ENCODE assay signal across 14 cellular contexts in genomic region chr1:174052621-174053020, GRCh38. TPM values are rescaled to one million over a fixed set of nuclear protein-coding genes. Genes with fewer than 3 reads are reported as not detected.
DNase-seq lines count a peak whose midpoint lies in the region; ATAC-seq, FAIRE-seq and TF ChIP-seq lines count a peak whose summit lies in the region.
"Had no signal": no experiment of that assay in that cellular context is flagged by ENCODE, and none has a peak within 500 bp of the region (broad histone marks: within the 10 kb centered on the region; RNA-seq: fewer than 3 reads in every experiment).

No MANE protein-coding gene starts in this region.

- no peak overlapping the region for H3K27ac ChIP-seq in K562 (ENCODE audit: extremely low read depth, low read depth, low read length)
- H3K27ac ChIP-seq: PC-9 had no signal

- no peak for TF ChIP-seq RAD21 in K562 (CRISPR knock-in tag; conservative IDR thresholded peaks at IDR 0.05 in 1 of 2, IDR thresholded peaks at IDR 0.05 in 1 of 2)

- POLR2A ChIA-PET in K562 (lab: Yijun Ruan, JAX), result interaction anchor here (0.5 kb wide), 1 partner anchor 25 kb away, joined by 3 read pairs; no protein-coding TSS in a partner anchor

- H3K9me3 ChIP-seq in K562 (replicated peaks; ENCODE audit: control insufficient read depth, insufficient read depth, low read depth, low read length), result 0 out of 2 replicates have a peak, but pooled peaks cover 4% of the 10 kb centered on the region
- H3K9me3 ChIP-seq: BE2C had no signal

- H3K9ac ChIP-seq in K562 (ENCODE audit: insufficient read depth in 1 of 2, low read depth in 2 of 2, low read length in 2 of 2), result no peak overlapping the region

- peak overlapping the region; percentile 80 for H2AFZ ChIP-seq in K562 (ENCODE audit: low read depth, low read length)
- H2AFZ ChIP-seq: PC-9 had no signal

- no peaks in the 10 kb centered on the region for H3K36me3 ChIP-seq in K562 (ENCODE audit: control insufficient read depth, insufficient read depth, low read length)
- H3K36me3 ChIP-seq: BE2C had no signal

- TF ChIP-seq EP300 in K562 (IDR thresholded peaks at IDR 0.05; ENCODE audit: low read length), result no peak

- H4K20me1 ChIP-seq in K562 (replicated peaks; ENCODE audit: control insufficient read depth, insufficient read depth, low read length), result no peaks in the 10 kb centered on the region

- no peak overlapping the region for H3K4me3 ChIP-seq in K562
- H3K4me3 ChIP-seq: PC-9 had no signal

- H3K9me1 ChIP-seq in K562 (ENCODE audit: control insufficient read depth, insufficient read depth, low read length), result no peaks in the 10 kb centered on the region

- 7% methylated on average over 3 of the region's 3 CpGs for WGBS in K562 (ENCODE audit: insufficient coverage, low coverage, missing lambda C conversion rate)

- peak; percentile 48 for ATAC-seq in K562
- ATAC-seq: CD8-positive, alpha-beta T cell had no signal

- intact Hi-C loops in K562 (cut with micrococcal nuclease), result no loop called here

- no peak for TF ChIP-seq CTCF in K562 (IDR thresholded peaks at IDR 0.05 in 2 of 3, conservative IDR thresholded peaks at IDR 0.05 in 1 of 3; ENCODE audit: insufficient read depth in 2 of 3, low read depth in 1 of 3, low read length in 3 of 3)

- H3K79me2 ChIP-seq in K562 (ENCODE audit: control insufficient read depth, insufficient read depth, low read length), result no peaks in the 10 kb centered on the region

- no peak overlapping the region for H3K4me2 ChIP-seq in K562 (ENCODE audit: insufficient read depth, low read length)
- H3K4me2 ChIP-seq: PC-9 had no signal

- H3K4me1 ChIP-seq in K562 (replicated peaks in 1 of 2; ENCODE audit: control insufficient read depth in 2 of 2, insufficient read depth in 2 of 2, low read length in 2 of 2), result no peaks in the 10 kb centered on the region
- H3K4me1 ChIP-seq: BE2C had no signal

- in situ Hi-C loops in K562 (cut with MboI), result no loop called here

- no peak for TF ChIP-seq POLR2A in K562 (conservative IDR thresholded peaks at IDR 0.05)

- FAIRE-seq in K562 (lab: Jason Lieb, UNC) (peak; percentile 29), HTR-8/SVneo (lab: Jason Lieb, UNC) (no peak)

- no TSS peak for BruUV-seq in K562 (replicated peaks; lab: Mats Ljungman, UMichigan)

- CTCF ChIA-PET in K562 (lab: Yijun Ruan, JAX; ENCODE audit: low intra/inter-chr PET ratio), result no interaction called here

- peak; percentile 36 for DNase-seq in LHCN-M2 (ENCODE audit: low read depth)
- no peak for DNase-seq in K562 (ENCODE audit: extremely low read depth in 1 of 4, low spot score in 3 of 4)
- peak; percentile 36 for DNase-seq in inferior parietal cortex (ENCODE audit: extremely low spot score)
- DNase-seq in superior temporal gyrus (ENCODE audit: extremely low spot score), result peak; percentile 58
- DNase-seq in T-helper 2 cell, result no peak
- DNase-seq in NCI-H345 treated with DMSO at 0.1 percent for 48 hours (lab: John Stamatoyannopoulos, UW; ENCODE audit: unreplicated experiment), result no peak
- no peak for DNase-seq in HTR-8/SVneo (ENCODE audit: insufficient read length, low spot score)
- no peak for DNase-seq in H4 (ENCODE audit: low spot score)
- DNase-seq: BE2C; CD8-positive, alpha-beta T cell; H9; NCI-H1092; NCI-H446; PC-9 had no signal

- no peaks in the 10 kb centered on the region for H3K27me3 ChIP-seq in K562 (ENCODE audit: control insufficient read depth in 2 of 2, insufficient read depth in 2 of 2, low read length in 2 of 2)
- H3K27me3 ChIP-seq: BE2C had no signal

TF ChIP-seq in K562, 482 proteins besides CTCF, POLR2A, EP300 and RAD21:
- peak; percentile 33; the same call in 1 of the 2 replicates for TF ChIP-seq ATF3 (IDR thresholded peaks at IDR 0.05)
- no peak for TF ChIP-seq ATF3 (CRISPR knock-in tag; conservative IDR thresholded peaks at IDR 0.05)
- TF ChIP-seq ZNF644 (tag; IDR thresholded peaks at IDR 0.05; ENCODE audit: low read depth), result no peak

RNA-seq across cellular contexts. Expression of gene RC3H1, which starts 30.5 kb away (rescaled TPM):
- total RNA-seq in LHCN-M2 (2014; rRNA removed) (12.4 and 13.4 TPM in 2 replicates), K562 (2014; rRNA removed) (11.4 and 12.4 TPM in 2 replicates), K562 (2014; rRNA removed; fragmentation: Illumina TruSeq; extraction: Trizol) (20.9 and 23.4 TPM in 2 replicates), K562 (2015; rRNA removed; fragmentation: Illumina TruSeq; extraction: Trizol) (27.2 and 31.7 TPM in 2 replicates), K562 (2021) (21.0 and 21.3 TPM in 2 replicates)
- polyA plus RNA-seq in LHCN-M2 (2012), result 2.4 TPM
- 81.9 and 168 TPM in 2 replicates for total RNA-seq in K562 (2011; cell fraction: chromatin; rRNA removed; ENCODE audit: low replicate concordance)
- total RNA-seq in K562 (2011; cell fraction: nucleolus; rRNA removed), result 42.0 and 47.8 TPM in 2 replicates
- total RNA-seq in K562 (2011; cell fraction: nucleoplasm; rRNA removed), result 46.5 and 67.9 TPM in 2 replicates
- polyA plus RNA-seq in K562 (2011; rRNA removed) (17.3 and 17.4 TPM in 2 replicates), K562 (2014; fragmentation: Illumina TruSeq; extraction: Trizol) (5.6 and 6.7 TPM in 2 replicates), K562 (2014; fragmentation: Nextera tagmentation; extraction: Ambion mirVana) (1 to 10 TPM; 2.4 to 3.4 TPM), K562 (2014; rRNA removed) (5.7 and 6.1 TPM in 2 replicates)
- polyA plus RNA-seq in K562 (2011; cell fraction: cytosol; rRNA removed), result 7.9 and 9.5 TPM in 2 replicates
- polyA plus RNA-seq in K562 (2011; cell fraction: nucleus; rRNA removed), result 23.3 and 23.5 TPM in 2 replicates
- 2.8 and 3.4 TPM in 2 replicates for polyA plus RNA-seq in K562 (2012)
- polyA minus RNA-seq in K562 (2011; rRNA and poly(A)+ RNA removed), result 83.2 and 95.5 TPM in 2 replicates
- polyA minus RNA-seq in K562 (2011; cell fraction: cytosol; rRNA and poly(A)+ RNA removed), result 26.8 and 32.4 TPM in 2 replicates
- 33.8 and 61.1 TPM in 2 replicates for polyA minus RNA-seq in K562 (2011; cell fraction: nucleus; rRNA and poly(A)+ RNA removed)
- 8.8 and 9.5 TPM in 2 replicates for total RNA-seq in H4 (2014; rRNA removed; shearing (Covaris generic))

Comparison
In these comparisons a context has a peak if more than half of its experiments do, and no peak if none do; other contexts are left out.
1. DNase-seq: peak in LHCN-M2 (single experiment), inferior parietal cortex (single experiment) and superior temporal gyrus (single experiment); none in K562 (0 of 4), T-helper 2 cell (0 of 5), NCI-H345 treated with DMSO at 0.1 percent for 48 hours (single experiment), HTR-8/SVneo (single experiment) and H4 (single experiment).